23 cellular contexts compared by ENCODE assay signal in genomic region chr13:101647760-101648159, GRCh38.
DNase-seq lines count a peak whose midpoint lies in the region; ATAC-seq, FAIRE-seq and TF ChIP-seq lines count a peak whose summit lies in the region.
"Had no signal": no experiment of that assay in that cellular context is flagged by ENCODE, and none has a peak within 500 bp of the region (broad histone marks: within the 10 kb centered on the region; RNA-seq: fewer than 3 reads in every experiment).

No MANE protein-coding gene starts in this region.

- FAIRE-seq in HepG2 (lab: Jason Lieb, UNC), result no peak
- FAIRE-seq: D721Med, GM12892, GM18507, HTR-8/SVneo had no signal

- peak in 1 of 2 donors; percentile 24 for TF ChIP-seq RAD21 in liver (IDR thresholded peaks at IDR 0.05)
- TF ChIP-seq RAD21 in HepG2 (CRISPR knock-in tag; IDR thresholded peaks at IDR 0.05), result no peak

- H3K9me3 ChIP-seq in liver (ENCODE audit: control insufficient read depth in 4 of 4, low read length in 3 of 4), result no peaks in the 10 kb centered on the region
- H3K9me3 ChIP-seq in HepG2 (ENCODE audit: low read length), result 0 out of 2 replicates have a peak, but pooled peaks cover 4% of the 10 kb centered on the region
- H3K9me3 ChIP-seq in RWPE2 (ENCODE audit: severe bottlenecking), result no peaks in the 10 kb centered on the region
- H3K9me3 ChIP-seq: BE2C had no signal

- H4K20me1 ChIP-seq in HepG2 (ENCODE audit: insufficient read depth, low read length), result no peaks in the 10 kb centered on the region

- H3K18ac ChIP-seq in mesendoderm (ENCODE audit: low read length), result no peak overlapping the region

- no TSS peak for BruUV-seq in HepG2 (replicated peaks; lab: Mats Ljungman, UMichigan)

- H4K5ac ChIP-seq in mesendoderm (ENCODE audit: low read length), result no peak overlapping the region

- WGBS in liver, result 66% methylated on average over 5 of the region's 5 CpGs
- WGBS in HepG2 (ENCODE audit: low lambda C conversion rate), result 12% methylated on average over 5 of the region's 5 CpGs
- WGBS in mesendoderm (ENCODE audit: extremely low coverage, insufficient coverage, low lambda C conversion rate), result no CpG with 5 or more reads among the region's 5 CpGs

- CTCF ChIA-PET in HepG2 (lab: Yijun Ruan, JAX; ENCODE audit: low intra/inter-chr PET ratio, low total read pairs), result no interaction called here

- no peak for DNase-seq in HepG2 (ENCODE audit: low spot score)
- DNase-seq in RWPE2 (ENCODE audit: low spot score), result no peak
- DNase-seq in mesendoderm, result no peak
- DNase-seq in D341Med (ENCODE audit: low spot score), result no peak
- DNase-seq in dedifferentiated amniotic fluid mesenchymal stem cell (ENCODE audit: extremely low spot score), result no peak
- DNase-seq: 8988T; ACHN; BE2C; C1 segment of cervical spinal cord; CD4-positive, CD25-positive, alpha-beta regulatory T cell; CD8-positive, alpha-beta memory T cell; COR-L47; GDM1; H7; HFFc6 had no signal

- no peak overlapping the region for H3K9ac ChIP-seq in liver (ENCODE audit: low read depth in 1 of 2, low read length in 2 of 2)
- no peak overlapping the region for H3K9ac ChIP-seq in HepG2 (ENCODE audit: insufficient read depth, low read depth, low read length)
- no peak overlapping the region for H3K9ac ChIP-seq in mesendoderm (ENCODE audit: low read length)

- H3K4me2 ChIP-seq in HepG2 (ENCODE audit: low read depth, low read length) (no peak overlapping the region), mesendoderm (ENCODE audit: low read length) (no peak overlapping the region)
- H3K4me2 ChIP-seq: GM23338 had no signal

- H2AK5ac ChIP-seq in mesendoderm (ENCODE audit: low read length), result no peak overlapping the region

- H3K79me1 ChIP-seq in mesendoderm (ENCODE audit: low read length), result no peaks in the 10 kb centered on the region

- in situ Hi-C loops in HepG2 (cut with HindIII; ENCODE audit: extremely low pct_ligation_motif_present, low pct_unique_long_range_greater_than_20kb), result no loop called here

- no peak overlapping the region for H3K23ac ChIP-seq in mesendoderm (ENCODE audit: low read length)

- POLR2A ChIA-PET in HepG2 (lab: Yijun Ruan, JAX), result no interaction called here

- H3K79me2 ChIP-seq in HepG2 (ENCODE audit: insufficient read depth, low read length) (no peaks in the 10 kb centered on the region), mesendoderm (ENCODE audit: control insufficient read depth, insufficient read depth, low read length) (no peaks in the 10 kb centered on the region)

- TF ChIP-seq EP300 in HepG2 (IDR thresholded peaks at IDR 0.05; ENCODE audit: low read depth in 2 of 2, low read length in 2 of 2) (no peak), HepG2 (CRISPR knock-in tag; IDR thresholded peaks at IDR 0.05; ENCODE audit: borderline replicate concordance) (no peak)

- no peaks in the 10 kb centered on the region for H3K36me3 ChIP-seq in liver (ENCODE audit: control insufficient read depth in 4 of 4, insufficient read depth in 3 of 4, low read depth in 1 of 4, low read length in 3 of 4)
- H3K36me3 ChIP-seq in HepG2 (replicated peaks in 1 of 2; ENCODE audit: control insufficient read depth in 1 of 2, insufficient read depth in 2 of 2, low read length in 2 of 2), result no peaks in the 10 kb centered on the region
- no peaks in the 10 kb centered on the region for H3K36me3 ChIP-seq in RWPE2 (ENCODE audit: low read depth)
- H3K36me3 ChIP-seq in mesendoderm (ENCODE audit: control insufficient read depth, insufficient read depth, low read length), result no peaks in the 10 kb centered on the region
- H3K36me3 ChIP-seq: BE2C had no signal

- no peak for TF ChIP-seq POLR2A in HepG2 (IDR thresholded peaks at IDR 0.05; ENCODE audit: insufficient read depth in 1 of 2, low read depth in 2 of 2, low read length in 2 of 2)

- intact Hi-C loops in HepG2 (cut with micrococcal nuclease; ENCODE audit: unreplicated experiment), result no loop called here

- no peak overlapping the region for H2BK15ac ChIP-seq in mesendoderm (replicated peaks; ENCODE audit: low read depth)

- ATAC-seq in HepG2, result no peak
- ATAC-seq in RWPE2 (ENCODE audit: low read depth), result no peak
- no peak for ATAC-seq in HG03280 (IDR thresholded peaks at IDR 0.05; ENCODE audit: unreplicated experiment)
- ATAC-seq: GM23338, HCT116 had no signal

- no peak overlapping the region for H2BK120ac ChIP-seq in mesendoderm (ENCODE audit: low read depth, low read length)

- no peak overlapping the region for H2BK5ac ChIP-seq in mesendoderm (ENCODE audit: low read length)

- no peak overlapping the region for H3K4ac ChIP-seq in mesendoderm (ENCODE audit: low read depth, low read length)

- H3K27me3 ChIP-seq in liver (ENCODE audit: control insufficient read depth in 4 of 4, insufficient read depth in 4 of 4, low read length in 3 of 4) (no peaks in the 10 kb centered on the region), HepG2 (ENCODE audit: control insufficient read depth in 1 of 2, insufficient read depth in 2 of 2, low read length in 2 of 2) (no peaks in the 10 kb centered on the region), RWPE2 (ENCODE audit: insufficient read depth, poor library complexity, severe bottlenecking) (no peaks in the 10 kb centered on the region), mesendoderm (ENCODE audit: insufficient read depth, low read length, poor library complexity) (no peaks in the 10 kb centered on the region)

- no peak overlapping the region for H3K56ac ChIP-seq in mesendoderm (ENCODE audit: low read length)

- H3K4me1 ChIP-seq in liver (ENCODE audit: control insufficient read depth in 4 of 4, insufficient read depth in 4 of 4, low read length in 3 of 4) (peaks cover 0 to 4% (median 0%) of the 10 kb centered on the region in 4 donors), HepG2 (ENCODE audit: insufficient read depth, low read length) (no peaks in the 10 kb centered on the region), RWPE2 (ENCODE audit: insufficient read depth, poor library complexity, severe bottlenecking) (peaks cover 22% of the 10 kb centered on the region), mesendoderm (ENCODE audit: control insufficient read depth, low read depth, low read length) (no peaks in the 10 kb centered on the region)
- H3K4me1 ChIP-seq: BE2C had no signal

- TF ChIP-seq CTCF in liver (IDR thresholded peaks at IDR 0.05; ENCODE audit: low read depth, low read length, missing input control) (no peak), HepG2 (CRISPR knock-in tag; IDR thresholded peaks at IDR 0.05) (no peak), RWPE2 (IDR thresholded peaks at IDR 0.05; ENCODE audit: poor library complexity, severe bottlenecking) (no peak)

- peak overlapping the region; percentile 28 for H4K8ac ChIP-seq in mesendoderm (ENCODE audit: low read depth, low read length)

- H2AFZ ChIP-seq in HepG2 (ENCODE audit: low read length), result no peak overlapping the region
- H2AFZ ChIP-seq: GM23338 had no signal

- no peak overlapping the region for H3K27ac ChIP-seq in liver (ENCODE audit: low read depth in 1 of 2, low read length in 2 of 2)
- no peak overlapping the region for H3K27ac ChIP-seq in HepG2 (ENCODE audit: extremely low read length, insufficient read depth, low read length)
- H3K27ac ChIP-seq in RWPE2 (ENCODE audit: poor library complexity, severe bottlenecking), result peak overlapping the region; percentile 94
- no peak overlapping the region for H3K27ac ChIP-seq in mesendoderm (ENCODE audit: low read depth, low read length)

- H3K4me3 ChIP-seq in liver (ENCODE audit: low read depth in 1 of 3, low read length in 3 of 3) (no peak overlapping the region), HepG2 (replicated peaks in 1 of 3; ENCODE audit: insufficient read depth in 1 of 3, low read depth in 2 of 3, low read length in 3 of 3) (no peak overlapping the region), RWPE2 (ENCODE audit: severe bottlenecking) (no peak overlapping the region), mesendoderm (ENCODE audit: low read length) (no peak overlapping the region)
- H3K4me3 ChIP-seq: GM23338 had no signal

TF ChIP-seq in liver, 16 proteins besides CTCF, POLR2A, EP300 and RAD21:
- TF ChIP-seq JUND (IDR thresholded peaks at IDR 0.05), result no peak
- TF ChIP-seq FOXA1 (IDR thresholded peaks at IDR 0.05), result no peak
- TF ChIP-seq YY1 (IDR thresholded peaks at IDR 0.05), result peak; percentile 31

TF ChIP-seq in HepG2, 621 proteins besides CTCF, POLR2A, EP300 and RAD21 (continues in another document):
- TF ChIP-seq ZNF672 (CRISPR knock-in tag; IDR thresholded peaks at IDR 0.05) (no peak), AKNA (CRISPR knock-in tag; IDR thresholded peaks at IDR 0.05; ENCODE audit: borderline replicate concordance) (no peak), MTF2 (CRISPR knock-in tag; IDR thresholded peaks at IDR 0.05; ENCODE audit: borderline replicate concordance) (no peak)
